In the genomic region with DNA sequence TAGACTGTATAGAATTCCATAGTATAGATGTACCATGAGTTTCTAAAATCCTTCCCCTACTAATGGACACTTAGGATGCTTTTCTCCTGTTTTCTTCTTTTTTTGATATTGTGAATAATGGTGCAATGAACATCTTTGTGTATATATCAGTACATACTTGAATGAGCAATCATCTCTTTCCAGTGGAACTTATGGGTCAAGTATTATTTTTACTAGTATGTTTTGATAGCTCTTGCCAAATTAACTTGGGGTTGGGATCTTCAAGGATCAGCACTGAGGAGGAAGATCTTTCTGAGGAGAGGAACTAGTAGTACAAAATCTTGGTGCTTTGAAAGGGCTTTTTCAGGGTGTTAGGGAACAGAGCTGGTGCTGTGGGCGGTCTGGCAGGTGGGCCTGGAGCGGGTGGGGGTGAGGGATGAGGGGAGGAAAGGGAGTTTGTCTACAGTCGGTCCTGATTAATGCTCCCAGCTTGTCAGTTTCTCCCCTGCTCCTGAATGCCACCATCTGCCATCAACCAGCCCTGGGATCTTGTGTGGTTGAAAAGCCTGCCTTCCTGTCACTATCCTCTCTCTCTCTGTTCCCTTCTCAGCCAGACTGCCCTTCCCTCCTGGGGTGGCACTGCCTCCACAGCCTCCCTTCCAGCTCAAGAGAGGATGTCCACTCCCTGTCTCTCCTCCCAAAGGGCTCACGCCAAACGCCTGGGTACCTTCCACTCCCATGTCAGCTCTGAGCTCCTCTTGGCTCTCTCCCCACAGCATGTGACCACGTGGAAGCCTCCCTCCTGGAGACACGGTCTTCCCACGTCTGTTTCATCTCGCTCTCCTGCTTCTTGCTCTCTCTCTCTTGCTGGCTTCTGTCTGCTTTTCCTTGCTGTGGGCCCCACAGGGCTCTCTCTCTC, we compare ENCODE assay signal across 13 cellular contexts.
A peak's percentile ranks its signal among the peaks of the same experiment; 100 is the strongest.
DNase-seq lines count a peak whose midpoint lies in the region; ATAC-seq and TF ChIP-seq lines count a peak whose summit lies in the region.
"Had no signal": no experiment of that assay in that cellular context is flagged by ENCODE, and none has a peak within 500 bp of the region (broad histone marks: within the 10 kb centered on the region; RNA-seq: fewer than 3 reads in every experiment).

No MANE protein-coding gene starts in this region.

- no peaks in the 10 kb centered on the region for H3K9me3 Mint-ChIP-seq in Caco-2 (ENCODE audit: unreplicated experiment)
- H3K9me3 Mint-ChIP-seq: CD14-positive monocyte had no signal

- no peaks in the 10 kb centered on the region for H3K27me3 ChIP-seq in stomach
- no peaks in the 10 kb centered on the region for H3K27me3 ChIP-seq in Caco-2 (replicated peaks; ENCODE audit: control insufficient read depth, insufficient read depth, low read length)
- H3K27me3 ChIP-seq: colonic mucosa had no signal

- DNase-seq in NCI-H524 (lab: John Stamatoyannopoulos, UW) (peak; percentile 64 to 81), cerebellum (ENCODE audit: low spot score) (peak; percentile 83), hepatic stellate cell (ENCODE audit: low spot score) (peak; percentile 79), stomach (peak; percentile 15), Caco-2 (no peak), OCI-M2 (lab: John Stamatoyannopoulos, UW; ENCODE audit: unreplicated experiment) (no peak)
- DNase-seq: activated gamma-delta T cell treated with Interleukin-2 at 50 U/mL for 16 hours, colonic mucosa, MV-4-11, NCI-H226, T-helper 17 cell had no signal

- POLR2A ChIA-PET in Caco-2 (lab: Charles Lee) = no interaction called here

- intact Hi-C loops in stomach (cut with DNase I; ENCODE audit: low total_unique reads) (no loop called here), Caco-2 (cut with micrococcal nuclease; ENCODE audit: unreplicated experiment) (no loop called here)

- BruUV-seq in Caco-2 (replicated peaks; lab: Mats Ljungman, UMichigan) = no TSS peak

- no peak overlapping the region for H3K4me3 Mint-ChIP-seq in Caco-2 (ENCODE audit: unreplicated experiment)
- H3K4me3 Mint-ChIP-seq: CD14-positive monocyte, T-helper 17 cell had no signal

- 59 to 71% (median 63%) methylated on average over 9 of the region's 9 CpGs for WGBS in stomach, 5 donors

- no peaks in the 10 kb centered on the region for H3K4me1 Mint-ChIP-seq in Caco-2 (ENCODE audit: low read depth, unreplicated experiment)
- H3K4me1 Mint-ChIP-seq: CD14-positive monocyte, T-helper 17 cell had no signal

- no peak overlapping the region for H3K27ac ChIP-seq in stomach
- H3K27ac ChIP-seq: colonic mucosa had no signal

- H3K4me1 ChIP-seq in stomach (peaks cover 0 to 7% (median 0%) of the 10 kb centered on the region in 4 donors), Caco-2 (peaks cover 3% of the 10 kb centered on the region; the same call in 1 of the 2 replicates)
- H3K4me1 ChIP-seq: colonic mucosa had no signal

- TF ChIP-seq CTCF in stomach (IDR thresholded peaks at IDR 0.05) (no peak), Caco-2 (IDR thresholded peaks at IDR 0.05; ENCODE audit: insufficient read depth in 1 of 2, low read depth in 1 of 2, low read length in 1 of 2, severe bottlenecking in 1 of 2, unreplicated experiment in 1 of 2) (no peak)

- H3K36me3 Mint-ChIP-seq in Caco-2 (ENCODE audit: insufficient read depth, unreplicated experiment) = no peaks in the 10 kb centered on the region
- H3K36me3 Mint-ChIP-seq: CD14-positive monocyte had no signal

- no peak for ATAC-seq in HG03159 (IDR thresholded peaks at IDR 0.05; ENCODE audit: unreplicated experiment)
- ATAC-seq: T-helper 17 cell had no signal

- no peak for TF ChIP-seq POLR2A in stomach (IDR thresholded peaks at IDR 0.05)

- no peak overlapping the region for H3K27ac Mint-ChIP-seq in Caco-2 (ENCODE audit: unreplicated experiment)
- H3K27ac Mint-ChIP-seq: CD14-positive monocyte, T-helper 17 cell had no signal

- H3K36me3 ChIP-seq in stomach (no peaks in the 10 kb centered on the region), Caco-2 (ENCODE audit: control insufficient read depth, insufficient read depth, low read length) (no peaks in the 10 kb centered on the region)
- H3K36me3 ChIP-seq: colonic mucosa had no signal

- no peak for TF ChIP-seq EP300 in stomach (IDR thresholded peaks at IDR 0.05)

- CTCF ChIA-PET in Caco-2 (lab: Charles Lee) = no interaction called here

- H3K9me3 ChIP-seq in stomach (no peaks in the 10 kb centered on the region), Caco-2 (no peaks in the 10 kb centered on the region)
- H3K9me3 ChIP-seq: colonic mucosa had no signal

- H3K4me3 ChIP-seq in stomach = no peak overlapping the region
- H3K4me3 ChIP-seq in Caco-2 (ENCODE audit: low read depth, low read length) = no peak overlapping the region
- H3K4me3 ChIP-seq: colonic mucosa had no signal

- no peaks in the 10 kb centered on the region for H3K27me3 Mint-ChIP-seq in Caco-2 (ENCODE audit: insufficient read depth, unreplicated experiment)

Comparison
In these comparisons a context has a peak if more than half of its experiments do, and no peak if none do; other contexts are left out.
1. DNase-seq: peak in NCI-H524 (2 of 2), cerebellum (single experiment), hepatic stellate cell (single experiment) and stomach (single experiment); none in Caco-2 (0 of 2) and OCI-M2 (single experiment).